Comparison of ENCODE assay signal across 19 cellular contexts in genomic region chr10:72852428-72852827, GRCh38.
"Had no signal": no experiment of that assay in that cellular context is flagged by ENCODE, and none has a peak within 500 bp of the region (broad histone marks: within the 10 kb centered on the region; RNA-seq: fewer than 3 reads in every experiment).

No MANE protein-coding gene starts in this region.

- DNase-seq: activated CD4-positive, alpha-beta T cell treated with anti-CD3 and anti-CD28 coated beads, Interleukin-2, amount 10 ng/mL, durations not matched to agents 7 days and 5 days; activated CD4-positive, CD25-positive, alpha-beta regulatory T cell treated with anti-CD3 and anti-CD28 coated beads, Interleukin-2, amount 50 U/mL, for 72 hours; activated CD8-positive, alpha-beta memory T cell treated with anti-CD3 and anti-CD28 coated beads, Interleukin-2, amount 10 ng/mL, durations not matched to agents 7 days and 5 days; activated CD8-positive, alpha-beta T cell treated with anti-CD3 and anti-CD28 coated beads for 36 hours; activated gamma-delta T cell treated with Interleukin-2 at 50 U/mL for 16 hours; activated T-cell treated with anti-CD3 and anti-CD28 coated beads for 4 hours; central memory CD4-positive, alpha-beta T cell; dermis blood vessel endothelial cell; effector memory CD4-positive, alpha-beta T cell; foreskin melanocyte; hippocampal formation; kidney glomerular epithelial cell; left ventricle myocardium superior; midbrain; natural killer cell; stimulated activated CD4-positive, alpha-beta T cell treated with anti-CD3 and anti-CD28 coated beads, Interleukin-4, amount 100 ng/mL, for 4 hours; transverse colon; uterus; WERI-Rb-1 had no signal
